14 cellular contexts compared by ENCODE assay signal in the genomic region with DNA sequence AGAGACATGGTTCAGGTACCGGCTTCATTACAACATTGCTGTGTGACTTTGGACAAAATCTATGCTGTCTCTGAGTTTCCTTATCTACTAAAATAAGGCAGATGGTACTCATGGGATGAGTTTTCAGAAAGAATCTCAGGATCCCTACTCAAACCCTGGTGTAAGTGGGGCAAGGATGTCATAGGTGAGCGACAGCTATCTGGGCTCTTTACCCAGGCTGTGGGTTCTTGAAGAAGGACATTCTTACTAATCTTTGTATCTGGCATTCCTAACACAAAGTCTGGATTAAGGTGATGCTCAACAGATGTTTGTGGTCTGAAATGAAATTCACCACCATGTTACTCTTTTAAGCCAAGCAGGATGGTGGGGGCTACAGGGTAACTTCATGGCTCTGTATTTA. TPM values are rescaled to one million over a fixed set of nuclear protein-coding genes. Genes with fewer than 3 reads are reported as not detected.
DNase-seq lines count a peak whose midpoint lies in the region; FAIRE-seq and TF ChIP-seq lines count a peak whose summit lies in the region.
"Not testable (repeated sequence)": the region's sequence is repeated elsewhere in the genome, so short reads cannot be mapped to it uniquely, and the experiment has no call there.
"Had no signal": no experiment of that assay in that cellular context is flagged by ENCODE, and none has a peak within 500 bp of the region (broad histone marks: within the 10 kb centered on the region; RNA-seq: fewer than 3 reads in every experiment).

No MANE protein-coding gene starts in this region.

- H4K8ac ChIP-seq in H1 (ENCODE audit: extremely low read depth, insufficient read depth, low read length) = not testable (repeated sequence)

- not testable (repeated sequence) for H2BK20ac ChIP-seq in H1 (ENCODE audit: low read length)

- TF ChIP-seq RAD21 in H1 (IDR thresholded peaks at IDR 0.05 in 1 of 2, conservative IDR thresholded peaks at IDR 0.05 in 1 of 2; ENCODE audit: low read depth in 2 of 2, low read length in 2 of 2) = not testable (repeated sequence)

- not testable (repeated sequence) for TF ChIP-seq CTCF in H1 (IDR thresholded peaks at IDR 0.05; ENCODE audit: control extremely low read depth in 1 of 3, insufficient read depth in 1 of 3, low read depth in 1 of 3, low read length in 3 of 3); smooth muscle cell (IDR thresholded peaks at IDR 0.05; ENCODE audit: borderline replicate concordance, insufficient read depth, poor library complexity, severe bottlenecking)

- not testable (repeated sequence) for H3K4me2 ChIP-seq in H1 (ENCODE audit: insufficient read depth in 1 of 2, low read depth in 2 of 2, low read length in 2 of 2); smooth muscle cell

- not testable (repeated sequence) for H3K4me3 ChIP-seq in H1 (ENCODE audit: extremely low read depth in 1 of 4, insufficient read depth in 2 of 4, low read depth in 3 of 4, low read length in 4 of 4); smooth muscle cell

- H3K9ac ChIP-seq in H1 (replicated peaks in 1 of 4; ENCODE audit: extremely low read depth in 1 of 4, low read depth in 3 of 4, low read length in 3 of 4); smooth muscle cell (ENCODE audit: low read depth): not testable (repeated sequence)

- not testable (repeated sequence) for H2BK120ac ChIP-seq in H1 (replicated peaks; ENCODE audit: low read depth, low read length)

- H3F3A ChIP-seq in smooth muscle cell (ENCODE audit: low read depth) = not testable (repeated sequence)

- TF ChIP-seq EP300 in H1 (IDR thresholded peaks at IDR 0.05; ENCODE audit: borderline replicate concordance in 1 of 2, low read depth in 2 of 2, low read length in 2 of 2) = not testable (repeated sequence)

- not testable (repeated sequence) for H4K91ac ChIP-seq in H1 (replicated peaks; ENCODE audit: insufficient read length, low read length)

- not testable (repeated sequence) for H2BK5ac ChIP-seq in H1 (ENCODE audit: low read depth, low read length)

- not testable (repeated sequence) for H3K23me2 ChIP-seq in H1 (ENCODE audit: low read depth, low read length)

- CTCF ChIA-PET in H1 (lab: Charles Lee; ENCODE audit: partially characterized antibody) = interaction anchor here (1.0 to 1.9 kb wide), 5 partner anchors 9 to 119 kb away, joined by 3 to 6 read pairs (median 5); no protein-coding TSS in a partner anchor

- H3K27ac ChIP-seq in H1 (ENCODE audit: low read depth, low read length) = not testable (repeated sequence)
- H3K27ac ChIP-seq in smooth muscle cell (ENCODE audit: low read depth) = peak overlapping the region; percentile 25

- H3K56ac ChIP-seq in H1 (replicated peaks; ENCODE audit: insufficient read length, low read depth, low read length) = not testable (repeated sequence)

- not testable (repeated sequence) for H3K36me3 ChIP-seq in H1 (ENCODE audit: control insufficient read depth in 2 of 4, insufficient read depth in 4 of 4, low read length in 3 of 4); smooth muscle cell (ENCODE audit: low read depth)

- not testable (repeated sequence) for H4K20me1 ChIP-seq in H1 (replicated peaks in 1 of 2; ENCODE audit: control insufficient read depth in 1 of 2, insufficient read depth in 2 of 2, low read length in 2 of 2); smooth muscle cell (ENCODE audit: low read depth)

- H2BK12ac ChIP-seq in H1 (ENCODE audit: low read depth, low read length) = not testable (repeated sequence)

- H2AFZ ChIP-seq in H1 (ENCODE audit: low read length); smooth muscle cell (ENCODE audit: low read depth): not testable (repeated sequence)

- not testable (repeated sequence) for H3K14ac ChIP-seq in H1 (ENCODE audit: insufficient read length)

- DNase-seq in NCI-H82 (lab: John Stamatoyannopoulos, UW) (peak; percentile 2), amniotic epithelial cell (ENCODE audit: low read depth) (peak; percentile 94), islet precursor cell (peak; percentile 12)
- not testable (repeated sequence) for DNase-seq in H1 (ENCODE audit: low read depth in 1 of 2, low spot score in 2 of 2); smooth muscle cell (lab: John Stamatoyannopoulos, UW; ENCODE audit: unreplicated experiment)

- POLR2A ChIA-PET in H1 (lab: Charles Lee; ENCODE audit: partially characterized antibody) = not testable (repeated sequence)

- not testable (repeated sequence) for H3K79me2 ChIP-seq in H1 (ENCODE audit: control insufficient read depth in 1 of 2, insufficient read depth in 2 of 2, low read length in 2 of 2); smooth muscle cell (ENCODE audit: low read depth)

- FAIRE-seq in H1 (lab: Jason Lieb, UNC) = peak; percentile 80

- H2BK15ac ChIP-seq in H1 (ENCODE audit: low read length) = not testable (repeated sequence)

- WGBS in H1 (ENCODE audit: extremely low coverage in 1 of 2, insufficient coverage in 1 of 2, insufficient read length in 1 of 2, insufficient replicate concordance in 2 of 2, low coverage in 1 of 2, low lambda C conversion rate in 2 of 2, missing lambda C conversion rate in 1 of 2), 2 experiments = 94% methylated on average over 2 of the region's 2 CpGs; no CpG with 5 or more reads in 1 of the 2 experiments
- WGBS in smooth muscle cell (ENCODE audit: low lambda C conversion rate) = 86% methylated on average over 2 of the region's 2 CpGs

- not testable (repeated sequence) for H4K5ac ChIP-seq in H1 (ENCODE audit: insufficient read length, low read depth, low read length)

- H3K23ac ChIP-seq in H1 (ENCODE audit: insufficient read length) = not testable (repeated sequence)

- not testable (repeated sequence) for H3K79me1 ChIP-seq in H1 (ENCODE audit: low read depth, low read length)

- H2AK5ac ChIP-seq in H1 (ENCODE audit: low read depth, low read length) = not testable (repeated sequence)

- not testable (repeated sequence) for H3K9me3 ChIP-seq in H1 (ENCODE audit: insufficient read depth in 2 of 2, low read depth in 1 of 2, low read length in 1 of 2); smooth muscle cell (replicated peaks; ENCODE audit: low read depth)

- not testable (repeated sequence) for H3K4me1 ChIP-seq in H1 (replicated peaks in 1 of 4; ENCODE audit: control insufficient read depth in 3 of 4, insufficient read depth in 4 of 4, low read length in 3 of 4); smooth muscle cell (ENCODE audit: low read depth)

- not testable (repeated sequence) for H3K27me3 ChIP-seq in H1 (replicated peaks in 1 of 4; ENCODE audit: control insufficient read depth in 3 of 4, extremely low read depth in 1 of 4, insufficient read depth in 3 of 4, low read length in 3 of 4)
- peaks cover 26% of the 10 kb centered on the region for H3K27me3 ChIP-seq in smooth muscle cell (ENCODE audit: low read depth)

- TF ChIP-seq POLR2A in H1 (IDR thresholded peaks at IDR 0.05; ENCODE audit: control extremely low read depth in 1 of 2, low read depth in 2 of 2, low read length in 2 of 2) = not testable (repeated sequence)

- not testable (repeated sequence) for H3K18ac ChIP-seq in H1 (ENCODE audit: extremely low read depth, low read length)

- H3K4ac ChIP-seq in H1 (replicated peaks; ENCODE audit: insufficient read length, low read depth, low read length) = not testable (repeated sequence)

RNA-seq across cellular contexts. Expression of a gene that starts 6.4 kb away (rescaled TPM):
- not detected in 2 replicates for total RNA-seq in H1 (2021; fragmentation: NEBNext Ultra II Directional; extraction: Animal tissue kit (Norgen Biotek cat#: 25700))
- polyA plus RNA-seq in H1 (2011; rRNA removed) = 0.17 TPM in 1 of 2 replicates, not detected in the other
- polyA plus RNA-seq in H1 (2011; cell fraction: cytosol; rRNA removed) = not detected
- polyA plus RNA-seq in H1 (2011; cell fraction: nucleus; rRNA removed) = not detected
- not detected in 4 replicates for polyA plus RNA-seq in H1 (2012, experiment 1 of 2)
- polyA plus RNA-seq in H1 (2012, experiment 2 of 2) = not detected
- polyA plus RNA-seq in H1 (2013, experiment 1 of 2) = 0.18 TPM
- polyA plus RNA-seq in H1 (2013, experiment 2 of 2) = 0.17 TPM
- polyA minus RNA-seq in H1 (2011; rRNA and poly(A)+ RNA removed) = 1.8 TPM in 1 of 2 replicates, not detected in the other
- not detected for polyA minus RNA-seq in H1 (2011; cell fraction: cytosol; rRNA and poly(A)+ RNA removed)
- polyA minus RNA-seq in H1 (2011; cell fraction: nucleus; rRNA and poly(A)+ RNA removed) = not detected
- not detected in 2 replicates for total RNA-seq in smooth muscle cell
- polyA plus RNA-seq in smooth muscle cell = 0.65 TPM in 1 of 2 replicates, not detected in the other
- total RNA-seq: A673; CD4-positive, alpha-beta memory T cell; CD4-positive, CD25-positive, alpha-beta regulatory T cell; Daoy; G401; GM12878 had no signal
- polyA plus RNA-seq: AG04450, CD14-positive monocyte had no signal

RNA-seq across cellular contexts. Expression of a gene that starts 18.0 kb away (rescaled TPM):
- total RNA-seq in H1 (2021; fragmentation: NEBNext Ultra II Directional; extraction: Animal tissue kit (Norgen Biotek cat#: 25700)) = not detected in 2 replicates
- not detected in 2 replicates for polyA plus RNA-seq in H1 (2011; rRNA removed)
- not detected for polyA plus RNA-seq in H1 (2011; cell fraction: cytosol; rRNA removed)
- not detected for polyA plus RNA-seq in H1 (2011; cell fraction: nucleus; rRNA removed)
- not detected in 4 replicates for polyA plus RNA-seq in H1 (2012, experiment 1 of 2)
- polyA plus RNA-seq in H1 (2012, experiment 2 of 2) = not detected
- not detected for polyA plus RNA-seq in H1 (2013, experiment 1 of 2)
- not detected for polyA plus RNA-seq in H1 (2013, experiment 2 of 2)
- polyA minus RNA-seq in H1 (2011; rRNA and poly(A)+ RNA removed) = not detected in 2 replicates
- polyA minus RNA-seq in H1 (2011; cell fraction: cytosol; rRNA and poly(A)+ RNA removed) = not detected
- not detected for polyA minus RNA-seq in H1 (2011; cell fraction: nucleus; rRNA and poly(A)+ RNA removed)
- total RNA-seq in smooth muscle cell = not detected in 2 replicates
- not detected in 2 replicates for polyA plus RNA-seq in smooth muscle cell
- total RNA-seq: A673; CD4-positive, alpha-beta memory T cell; CD4-positive, CD25-positive, alpha-beta regulatory T cell; CD8-positive, alpha-beta memory T cell; Daoy; G401; GM12878 had no signal
- polyA plus RNA-seq: AG04450; CD14-positive monocyte; CD4-positive, alpha-beta memory T cell; CD4-positive, CD25-positive, alpha-beta regulatory T cell; CD8-positive, alpha-beta memory T cell; GM12878 had no signal

RNA-seq across cellular contexts. Expression of a gene that starts 25.5 kb away (rescaled TPM):
- 9.2 and 9.5 TPM in 2 replicates for total RNA-seq in H1 (2021; fragmentation: NEBNext Ultra II Directional; extraction: Animal tissue kit (Norgen Biotek cat#: 25700))
- 23.2 and 30.1 TPM in 2 replicates for polyA plus RNA-seq in H1 (2011; rRNA removed)
- polyA plus RNA-seq in H1 (2011; cell fraction: cytosol; rRNA removed) = 12.8 TPM
- polyA plus RNA-seq in H1 (2011; cell fraction: nucleus; rRNA removed) = 21.1 TPM
- polyA plus RNA-seq in H1 (2012, experiment 1 of 2) = 92.5 to 136 TPM (median 103 TPM) in 4 replicates
- polyA plus RNA-seq in H1 (2012, experiment 2 of 2) = 50.9 TPM
- 278 TPM for polyA plus RNA-seq in H1 (2013, experiment 1 of 2)
- 279 TPM for polyA plus RNA-seq in H1 (2013, experiment 2 of 2)
- polyA minus RNA-seq in H1 (2011; rRNA and poly(A)+ RNA removed) = 3.3 and 4.2 TPM in 2 replicates
- polyA minus RNA-seq in H1 (2011; cell fraction: cytosol; rRNA and poly(A)+ RNA removed) = 24.2 TPM
- 5.4 TPM for polyA minus RNA-seq in H1 (2011; cell fraction: nucleus; rRNA and poly(A)+ RNA removed)
- 12.6 and 14.8 TPM in 2 replicates for total RNA-seq in smooth muscle cell
- polyA plus RNA-seq in smooth muscle cell = 171 and 225 TPM in 2 replicates
- total RNA-seq: G401 had no signal

RNA-seq across cellular contexts. Expression of a gene that starts 42.7 kb away (rescaled TPM):
- total RNA-seq in H1 (2021; fragmentation: NEBNext Ultra II Directional; extraction: Animal tissue kit (Norgen Biotek cat#: 25700)) = 3.5 and 7.9 TPM in 2 replicates
- polyA plus RNA-seq in H1 (2011; rRNA removed) (109 and 117 TPM in 2 replicates), smooth muscle cell (2.2 and 10.3 TPM in 2 replicates)
- polyA plus RNA-seq in H1 (2011; cell fraction: cytosol; rRNA removed) = 255 TPM
- 53.0 TPM for polyA plus RNA-seq in H1 (2011; cell fraction: nucleus; rRNA removed)
- 61.1 to 122 TPM (median 93.3 TPM) in 4 replicates for polyA plus RNA-seq in H1 (2012, experiment 1 of 2)
- polyA plus RNA-seq in H1 (2012, experiment 2 of 2) = 263 TPM
- 64.0 TPM for polyA plus RNA-seq in H1 (2013, experiment 1 of 2)
- 72.0 TPM for polyA plus RNA-seq in H1 (2013, experiment 2 of 2)
- polyA minus RNA-seq in H1 (2011; rRNA and poly(A)+ RNA removed) = 15.8 and 21.0 TPM in 2 replicates
- 24.5 TPM for polyA minus RNA-seq in H1 (2011; cell fraction: cytosol; rRNA and poly(A)+ RNA removed)
- polyA minus RNA-seq in H1 (2011; cell fraction: nucleus; rRNA and poly(A)+ RNA removed) = 16.6 TPM
- total RNA-seq in smooth muscle cell = 0.67 and 2.0 TPM in 2 replicates
- total RNA-seq: CD4-positive, alpha-beta memory T cell; G401 had no signal

RNA-seq across cellular contexts. Expression of a gene that starts 49.5 kb away (rescaled TPM):
- total RNA-seq in H1 (2021; fragmentation: NEBNext Ultra II Directional; extraction: Animal tissue kit (Norgen Biotek cat#: 25700)) = not detected in 2 replicates
- polyA plus RNA-seq in H1 (2011; rRNA removed) (1.7 and 2.1 TPM in 2 replicates), smooth muscle cell (0.19 TPM in 1 of 2 replicates, not detected in the other)
- 1.4 TPM for polyA plus RNA-seq in H1 (2011; cell fraction: cytosol; rRNA removed)
- 2.3 TPM for polyA plus RNA-seq in H1 (2011; cell fraction: nucleus; rRNA removed)
- polyA plus RNA-seq in H1 (2012, experiment 1 of 2) = 2.2 to 7.4 TPM (median 3.0 TPM) in 4 replicates
- 3.1 TPM for polyA plus RNA-seq in H1 (2012, experiment 2 of 2)
- polyA plus RNA-seq in H1 (2013, experiment 1 of 2) = 7.4 TPM
- 7.4 TPM for polyA plus RNA-seq in H1 (2013, experiment 2 of 2)
- polyA minus RNA-seq in H1 (2011; rRNA and poly(A)+ RNA removed) = 0.73 and 0.93 TPM in 2 replicates
- not detected for polyA minus RNA-seq in H1 (2011; cell fraction: cytosol; rRNA and poly(A)+ RNA removed)
- not detected for polyA minus RNA-seq in H1 (2011; cell fraction: nucleus; rRNA and poly(A)+ RNA removed)
- not detected in 2 replicates for total RNA-seq in smooth muscle cell
- total RNA-seq: CD4-positive, alpha-beta memory T cell; CD4-positive, CD25-positive, alpha-beta regulatory T cell; CD8-positive, alpha-beta memory T cell; G401; GM12878 had no signal
- polyA plus RNA-seq: CD14-positive monocyte; CD4-positive, alpha-beta memory T cell; CD4-positive, CD25-positive, alpha-beta regulatory T cell; CD8-positive, alpha-beta memory T cell; GM12878 had no signal
